8 cellular contexts compared by ENCODE assay signal in the genomic region with DNA sequence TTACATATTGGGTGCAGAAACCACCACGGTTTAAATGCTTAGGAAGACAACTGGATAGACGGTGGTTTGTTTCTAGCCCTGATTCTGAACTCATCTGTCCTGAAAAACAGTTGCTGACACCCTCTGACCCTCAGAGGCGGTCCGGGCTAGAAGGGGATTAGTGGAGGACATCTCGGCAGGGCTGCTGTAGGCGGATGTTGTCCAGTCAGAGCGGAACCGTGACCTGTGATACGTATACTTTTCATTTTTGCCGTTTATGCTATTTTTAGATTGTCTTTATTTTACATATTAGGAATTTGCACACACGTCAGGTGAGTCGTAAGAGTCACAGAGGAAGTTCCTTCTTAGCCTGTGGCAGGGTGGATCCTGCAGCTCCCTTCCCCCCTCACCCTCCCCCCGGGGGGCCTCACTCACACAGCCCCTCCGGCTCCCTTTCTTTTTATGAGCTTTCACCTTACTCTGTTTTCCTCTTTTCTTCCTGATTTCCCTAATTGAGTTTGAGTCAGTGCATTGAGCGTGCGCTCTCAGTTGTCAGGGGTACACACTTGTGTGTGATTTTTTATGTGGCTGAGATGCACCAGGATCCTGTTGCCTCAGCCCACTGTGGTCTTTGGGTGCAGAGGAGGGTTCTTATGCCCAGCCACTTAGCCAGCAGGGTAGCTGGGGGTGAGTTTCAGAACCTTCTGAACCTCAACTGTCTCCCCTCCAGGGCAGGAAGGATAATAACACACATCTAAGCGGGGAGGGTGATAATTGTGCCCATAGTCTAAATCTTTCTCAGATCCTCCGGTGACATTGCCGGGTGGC.
DNase-seq lines count a peak whose midpoint lies in the region; ATAC-seq and TF ChIP-seq lines count a peak whose summit lies in the region.

No MANE protein-coding gene starts in this region.

- H3K4me2 ChIP-seq in BLaER1, result peak overlapping the region; percentile 31

- peaks cover 95% of the 10 kb centered on the region for H4K20me1 ChIP-seq in BLaER1

- no peak for TF ChIP-seq POLR2A in Peyer's patch (IDR thresholded peaks at IDR 0.05)

- H3K27me3 ChIP-seq in BLaER1, result no peaks in the 10 kb centered on the region
- H3K27me3 ChIP-seq in Peyer's patch, result no peaks in the 10 kb centered on the region

- H3K9ac ChIP-seq in BLaER1, result no peak overlapping the region

- no peaks in the 10 kb centered on the region for H3K9me3 ChIP-seq in BLaER1
- H3K9me3 ChIP-seq in Peyer's patch, result no peaks in the 10 kb centered on the region

- H3K36me3 ChIP-seq in BLaER1 (peaks cover 28% of the 10 kb centered on the region), Peyer's patch (no peaks in the 10 kb centered on the region)

- H3K4me3 ChIP-seq in BLaER1, result no peak overlapping the region
- H3K4me3 ChIP-seq in Peyer's patch, result peak overlapping the region in 1 of 4 donors; percentile 13

- peaks cover 23% of the 10 kb centered on the region for H3K4me1 ChIP-seq in BLaER1
- peaks cover 0 to 13% (median 0%) of the 10 kb centered on the region in 4 donors for H3K4me1 ChIP-seq in Peyer's patch

- peak; percentile 54 for ATAC-seq in GM21367 (IDR thresholded peaks at IDR 0.05; ENCODE audit: unreplicated experiment)
- no peak for ATAC-seq in Right ventricle myocardium superior (ENCODE audit: poor library complexity)
- no peak for ATAC-seq in GM18907 (IDR thresholded peaks at IDR 0.05; ENCODE audit: unreplicated experiment)
- no peak for ATAC-seq in GM19328 (IDR thresholded peaks at IDR 0.05; ENCODE audit: unreplicated experiment)
- ATAC-seq in HG02678 (IDR thresholded peaks at IDR 0.05; ENCODE audit: unreplicated experiment), result no peak

- no peak overlapping the region for H3K27ac ChIP-seq in BLaER1
- H3K27ac ChIP-seq in Peyer's patch, result peak overlapping the region in 3 of 4 donors; percentile 42 to 57 (median 42)

- TF ChIP-seq CTCF in Peyer's patch (IDR thresholded peaks at IDR 0.05), result no peak

- intact Hi-C loops in Right ventricle myocardium superior (cut with DNase I), result no loop called here

- peak in 1 of 3 donors; percentile 46 for DNase-seq in Peyer's patch
- peak; percentile 57 for DNase-seq in iris pigment epithelial cell (ENCODE audit: low read depth)
- no peak for DNase-seq in Right ventricle myocardium superior
